In genomic region chr6:28606424-28607391, GRCh38 we compare ENCODE assay signal across 1 cellular context.
A peak's percentile ranks its signal among the peaks of the same experiment; 100 is the strongest.
TF ChIP-seq lines count a peak whose summit lies in the region.

No MANE protein-coding gene starts in this region.

TF ChIP-seq in HepG2, 621 proteins besides CTCF, POLR2A, EP300 and RAD21 (continued from another document and continues in another):
- TF ChIP-seq HNF1A (IDR thresholded peaks at IDR 0.05; ENCODE audit: low read depth) (no peak), HNF1A (CRISPR knock-in tag; IDR thresholded peaks at IDR 0.05; ENCODE audit: borderline replicate concordance) (0 out of 2 replicates have a peak, but pooled peaks have one; percentile 25), SMAD3 (CRISPR knock-in tag; IDR thresholded peaks at IDR 0.05) (0 out of 2 replicates have a peak, but pooled peaks have one; percentile 69), ZNF333 (CRISPR knock-in tag; IDR thresholded peaks at IDR 0.05; ENCODE audit: borderline replicate concordance) (0 out of 2 replicates have a peak, but pooled peaks have one; percentile 76), ARNT2 (CRISPR knock-in tag; IDR thresholded peaks at IDR 0.05; ENCODE audit: low read depth) (peak; percentile 60; the same call in 1 of the 2 replicates), FOXP4 (CRISPR knock-in tag; IDR thresholded peaks at IDR 0.05) (peak; percentile 27), ZNF276 (CRISPR knock-in tag; IDR thresholded peaks at IDR 0.05; ENCODE audit: low read depth) (0 out of 2 replicates have a peak, but pooled peaks have one; percentile 59), ATAD3A (CRISPR knock-in tag; IDR thresholded peaks at IDR 0.05) (no peak), ATF1 (CRISPR knock-in tag; IDR thresholded peaks at IDR 0.05) (peak; percentile 72), HNRNPH1 (optimal IDR thresholded peaks at IDR 0.05; ENCODE audit: low read depth, low read length) (peak; percentile 80), GATA4 (IDR thresholded peaks at IDR 0.05; ENCODE audit: borderline replicate concordance, low read depth) (no peak), HOXA5 (CRISPR knock-in tag; IDR thresholded peaks at IDR 0.05) (peak; percentile 56; the same call in 1 of the 2 replicates), IRF2 (CRISPR knock-in tag; IDR thresholded peaks at IDR 0.05) (peak; percentile 43; the same call in 1 of the 2 replicates), ZNF749 (CRISPR knock-in tag; IDR thresholded peaks at IDR 0.05; ENCODE audit: borderline replicate concordance) (no peak), HMG20A (CRISPR knock-in tag; IDR thresholded peaks at IDR 0.05; ENCODE audit: borderline replicate concordance) (peak; percentile 47; the same call in 1 of the 2 replicates), FOSL1 (CRISPR knock-in tag; IDR thresholded peaks at IDR 0.05; ENCODE audit: borderline replicate concordance) (no peak), GABPA (IDR thresholded peaks at IDR 0.05; ENCODE audit: low read depth, low read length) (no peak), GABPA (CRISPR knock-in tag; IDR thresholded peaks at IDR 0.05; ENCODE audit: low read depth) (0 out of 2 replicates have a peak, but pooled peaks have one; percentile 13), TCF7 (IDR thresholded peaks at IDR 0.05; ENCODE audit: low read depth) (0 out of 2 replicates have a peak, but pooled peaks have one; percentile 13), ZNF530 (CRISPR knock-in tag; IDR thresholded peaks at IDR 0.05; ENCODE audit: low read depth) (no peak), ZMYM3 (CRISPR knock-in tag; IDR thresholded peaks at IDR 0.05) (0 out of 2 replicates have a peak, but pooled peaks have one; percentile 21), TSC22D2 (CRISPR knock-in tag; IDR thresholded peaks at IDR 0.05; ENCODE audit: borderline replicate concordance) (no peak), MED13 (CRISPR knock-in tag; IDR thresholded peaks at IDR 0.05) (no peak), LCORL (IDR thresholded peaks at IDR 0.05) (peak; percentile 42; the same call in 1 of the 2 replicates), LCORL (CRISPR knock-in tag; IDR thresholded peaks at IDR 0.05) (peak; percentile 84; the same call in 1 of the 2 replicates), ZHX1 (CRISPR knock-in tag; IDR thresholded peaks at IDR 0.05; ENCODE audit: low read depth) (0 out of 2 replicates have a peak, but pooled peaks have one; percentile 32), MAF1 (CRISPR knock-in tag; IDR thresholded peaks at IDR 0.05; ENCODE audit: borderline replicate concordance) (peak; percentile 92), ZNF710 (CRISPR knock-in tag; IDR thresholded peaks at IDR 0.05; ENCODE audit: borderline replicate concordance) (peak; percentile 68; the same call in 1 of the 2 replicates), HOXA7 (CRISPR knock-in tag; IDR thresholded peaks at IDR 0.05) (no peak), KDM2A (CRISPR knock-in tag; IDR thresholded peaks at IDR 0.05; ENCODE audit: borderline replicate concordance, low read depth) (peak; percentile 50; the same call in 1 of the 2 replicates), HINFP (CRISPR knock-in tag; IDR thresholded peaks at IDR 0.05; ENCODE audit: low read depth) (no peak; the same call in 1 of the 2 replicates)
